35 cellular contexts compared by ENCODE assay signal in the genomic region with DNA sequence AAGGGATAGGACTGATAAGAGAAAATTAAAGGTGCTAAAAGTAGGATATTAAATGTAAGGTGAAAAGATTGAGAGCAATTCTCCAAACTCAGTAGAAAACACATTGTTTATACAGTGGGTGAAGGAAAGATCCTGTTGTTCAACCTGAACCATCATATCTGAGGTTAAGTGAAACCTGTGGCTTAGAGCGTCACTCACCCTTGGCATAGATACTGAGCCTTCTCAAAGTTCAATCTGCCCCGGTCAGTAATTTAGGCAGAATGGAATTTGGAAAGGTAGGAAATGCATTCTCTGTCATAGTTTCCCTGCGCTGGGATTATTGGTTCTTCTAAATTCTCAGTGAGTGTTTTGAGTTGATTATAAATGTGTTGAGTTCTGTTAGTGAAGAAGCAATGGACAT.
"Had no signal": no experiment of that assay in that cellular context is flagged by ENCODE, and none has a peak within 500 bp of the region (broad histone marks: within the 10 kb centered on the region; RNA-seq: fewer than 3 reads in every experiment).

No MANE protein-coding gene starts in this region.

- H3K27ac ChIP-seq: adrenal gland, body of pancreas, brain microvascular endothelial cell, breast epithelium, VCaP had no signal

- ATAC-seq: activated CD8-positive, alpha-beta T cell treated with anti-CD3 and anti-CD28 coated beads for 36 hours; activated naive CD4-positive, alpha-beta T cell treated with anti-CD3 and anti-CD28 coated beads, Interleukin-2, amount 50 U/mL, for 72 hours; activated T-cell treated with anti-CD3 and anti-CD28 coated beads, Interleukin-2, amount 50 U/mL, for 4 hours; activated T-cell treated with anti-CD3 and anti-CD28 coated beads, Interleukin-2, amount 50 U/mL, for 72 hours; activated T-helper 17 cell treated with anti-CD3 and anti-CD28 coated beads, Interleukin-2, amount 50 U/mL, for 72 hours; body of pancreas had no signal

- H3K9me3 ChIP-seq: adrenal gland, body of pancreas, breast epithelium had no signal

- H3K36me3 Mint-ChIP-seq: activated CD4-positive, alpha-beta memory T cell treated with anti-CD3 and anti-CD28 coated beads for 36 hours; activated naive CD4-positive, alpha-beta T cell treated with anti-CD3 and anti-CD28 coated beads, Interleukin-2, amount 50 U/mL, for 72 hours; activated naive CD8-positive, alpha-beta T cell treated with anti-CD3 and anti-CD28 coated beads for 36 hours had no signal

- H3K4me1 Mint-ChIP-seq: activated B cell treated with CpG ODN at 0.5 μM for 24 hours; activated CD4-positive, alpha-beta T cell treated with anti-CD3 and anti-CD28 coated beads, Interleukin-2, amount 10 ng/mL, durations not matched to agents 24 days and 14 days; activated naive CD8-positive, alpha-beta T cell treated with anti-CD3 and anti-CD28 coated beads for 36 hours; activated T-helper 17 cell treated with anti-CD3 and anti-CD28 coated beads, Interleukin-2, amount 50 U/mL, for 72 hours had no signal

- H3K27me3 ChIP-seq: adrenal gland, body of pancreas, brain microvascular endothelial cell, breast epithelium had no signal

- H3K36me3 ChIP-seq: adrenal gland, brain microvascular endothelial cell, breast epithelium had no signal

- H3K4me1 ChIP-seq: adrenal gland, breast epithelium had no signal

- DNase-seq: activated B cell treated with CpG ODN at 0.5 μM for 24 hours; activated CD4-positive, alpha-beta memory T cell treated with anti-CD3 and anti-CD28 coated beads for 36 hours; activated CD4-positive, alpha-beta T cell treated with anti-CD3 and anti-CD28 coated beads for 4 hours; activated CD4-positive, alpha-beta T cell treated with anti-CD3 and anti-CD28 coated beads, Interleukin-2, amount 10 ng/mL, durations not matched to agents 24 days and 14 days; activated CD4-positive, alpha-beta T cell treated with anti-CD3 and anti-CD28 coated beads, Interleukin-2, amount 50 U/mL, for 1 hour; activated CD4-positive, alpha-beta T cell treated with anti-CD3 and anti-CD28 coated beads, Interleukin-2, amount 50 U/mL, for 4 hours; activated CD4-positive, CD25-positive, alpha-beta regulatory T cell treated with anti-CD3 and anti-CD28 coated beads, Interleukin-2, amount 50 U/mL, for 72 hours; activated CD8-positive, alpha-beta memory T cell treated with anti-CD3 and anti-CD28 coated beads, Interleukin-2, amount 50 U/mL, for 4 hours; activated CD8-positive, alpha-beta T cell treated with anti-CD3 and anti-CD28 coated beads for 36 hours; activated effector memory CD4-positive, alpha-beta T cell treated with anti-CD3 and anti-CD28 coated beads, Interleukin-2, amount 50 U/mL, for 16 hours; activated gamma-delta T cell treated with Interleukin-2 at 50 U/mL for 16 hours; activated naive CD4-positive, alpha-beta T cell; activated naive CD4-positive, alpha-beta T cell treated with anti-CD3 and anti-CD28 coated beads for 36 hours; activated naive CD4-positive, alpha-beta T cell treated with anti-CD3 and anti-CD28 coated beads, Interleukin-2, amount 50 U/mL, for 16 hours; activated naive CD8-positive, alpha-beta T cell treated with anti-CD3 and anti-CD28 coated beads for 36 hours; activated T-cell treated with anti-CD3 and anti-CD28 coated beads for 4 hours; activated T-cell treated with anti-CD3 and anti-CD28 coated beads, Interleukin-2, amount 50 U/mL, for 1 hour; activated T-cell treated with anti-CD3 and anti-CD28 coated beads, Interleukin-2, amount 50 U/mL, for 4 hours; activated T-cell treated with anti-CD3 and anti-CD28 coated beads, Interleukin-2, amount 50 U/mL, for 72 hours; adrenal gland; amniotic stem cell; aorta; body of pancreas; brain microvascular endothelial cell; central memory CD4-positive, alpha-beta T cell; T-helper 1 cell; T-helper 2 cell; T-helper 9 cell had no signal

- H3K27ac Mint-ChIP-seq: activated B cell treated with CpG ODN at 0.5 μM for 24 hours; activated CD4-positive, alpha-beta memory T cell treated with anti-CD3 and anti-CD28 coated beads for 36 hours; activated CD4-positive, alpha-beta T cell treated with anti-CD3 and anti-CD28 coated beads, Interleukin-2, amount 10 ng/mL, durations not matched to agents 24 days and 14 days; activated CD8-positive, alpha-beta T cell treated with anti-CD3 and anti-CD28 coated beads for 36 hours; activated naive CD4-positive, alpha-beta T cell treated with anti-CD3 and anti-CD28 coated beads for 36 hours; activated naive CD4-positive, alpha-beta T cell treated with anti-CD3 and anti-CD28 coated beads, Interleukin-2, amount 50 U/mL, for 72 hours; activated naive CD8-positive, alpha-beta T cell treated with anti-CD3 and anti-CD28 coated beads for 36 hours; activated T-cell treated with anti-CD3 and anti-CD28 coated beads, Interleukin-2, amount 50 U/mL, for 72 hours; activated T-helper 1 cell treated with anti-CD3 and anti-CD28 coated beads, Interleukin-12 subunit alpha, Interleukin-12 subunit beta, Interleukin-2, Interleukin-4 antibody, amounts not matched to agents 30 ng/mL and 10 ng/mL and 1 ng/mL, durations not matched to agents 14 hours and 24 hours and 36 hours; activated T-helper 17 cell treated with anti-CD3 and anti-CD28 coated beads, Interleukin-2, amount 50 U/mL, for 72 hours; T-helper 1 cell treated with Interleukin-12 subunit alpha and Interleukin-12 subunit beta and Interleukin-4 antibody, amounts not matched to agents 30 μg/mL and 1 μg/mL, for 36 hours; T-helper 2 cell treated with Interferon-gamma antibody and Interleukin-4, amounts not matched to agents 5 μg/mL and 100 μg/mL, for 36 hours had no signal

- H3K9me3 Mint-ChIP-seq: activated B cell treated with CpG ODN at 0.5 μM for 24 hours; activated CD4-positive, alpha-beta T cell treated with anti-CD3 and anti-CD28 coated beads, Interleukin-2, amount 10 ng/mL, durations not matched to agents 24 days and 14 days; activated CD8-positive, alpha-beta T cell treated with anti-CD3 and anti-CD28 coated beads for 36 hours; activated naive CD4-positive, alpha-beta T cell treated with anti-CD3 and anti-CD28 coated beads for 36 hours; activated naive CD8-positive, alpha-beta T cell treated with anti-CD3 and anti-CD28 coated beads for 36 hours; activated T-cell treated with anti-CD3 and anti-CD28 coated beads, Interleukin-2, amount 50 U/mL, for 4 hours; T-helper 1 cell treated with Interleukin-12 subunit alpha and Interleukin-12 subunit beta and Interleukin-4 antibody, amounts not matched to agents 30 μg/mL and 1 μg/mL, for 36 hours had no signal

- H3K27me3 Mint-ChIP-seq: activated B cell treated with CpG ODN at 0.5 μM for 24 hours; activated CD4-positive, alpha-beta memory T cell treated with anti-CD3 and anti-CD28 coated beads for 36 hours; activated CD4-positive, alpha-beta T cell treated with anti-CD3 and anti-CD28 coated beads, Interleukin-2, amount 10 ng/mL, durations not matched to agents 24 days and 14 days; activated CD8-positive, alpha-beta T cell treated with anti-CD3 and anti-CD28 coated beads for 36 hours; activated naive CD8-positive, alpha-beta T cell treated with anti-CD3 and anti-CD28 coated beads for 36 hours; activated T-helper 17 cell treated with anti-CD3 and anti-CD28 coated beads, Interleukin-2, amount 50 U/mL, for 72 hours had no signal

- H3K4me3 ChIP-seq: adrenal gland, body of pancreas, breast epithelium had no signal

- H3K4me3 Mint-ChIP-seq: activated B cell treated with CpG ODN at 0.5 μM for 24 hours; activated CD4-positive, alpha-beta memory T cell treated with anti-CD3 and anti-CD28 coated beads for 36 hours; activated CD4-positive, alpha-beta T cell treated with anti-CD3 and anti-CD28 coated beads, Interleukin-2, amount 10 ng/mL, durations not matched to agents 24 days and 14 days; activated CD8-positive, alpha-beta T cell treated with anti-CD3 and anti-CD28 coated beads for 36 hours; activated naive CD4-positive, alpha-beta T cell treated with anti-CD3 and anti-CD28 coated beads for 36 hours; activated naive CD8-positive, alpha-beta T cell treated with anti-CD3 and anti-CD28 coated beads for 36 hours; activated T-cell treated with anti-CD3 and anti-CD28 coated beads, Interleukin-2, amount 50 U/mL, for 4 hours; activated T-cell treated with anti-CD3 and anti-CD28 coated beads, Interleukin-2, amount 50 U/mL, for 72 hours; activated T-helper 1 cell treated with anti-CD3 and anti-CD28 coated beads, Interleukin-12 subunit alpha, Interleukin-12 subunit beta, Interleukin-2, Interleukin-4 antibody, amounts not matched to agents 30 ng/mL and 10 ng/mL and 1 ng/mL, durations not matched to agents 14 hours and 24 hours and 36 hours; activated T-helper 17 cell treated with anti-CD3 and anti-CD28 coated beads, Interleukin-2, amount 50 U/mL, for 72 hours; T-helper 1 cell treated with Interleukin-12 subunit alpha and Interleukin-12 subunit beta and Interleukin-4 antibody, amounts not matched to agents 30 μg/mL and 1 μg/mL, for 36 hours; T-helper 2 cell treated with Interferon-gamma antibody and Interleukin-4, amounts not matched to agents 5 μg/mL and 100 μg/mL, for 36 hours had no signal
